Comparison of ENCODE assay signal across 17 cellular contexts in the genomic region with DNA sequence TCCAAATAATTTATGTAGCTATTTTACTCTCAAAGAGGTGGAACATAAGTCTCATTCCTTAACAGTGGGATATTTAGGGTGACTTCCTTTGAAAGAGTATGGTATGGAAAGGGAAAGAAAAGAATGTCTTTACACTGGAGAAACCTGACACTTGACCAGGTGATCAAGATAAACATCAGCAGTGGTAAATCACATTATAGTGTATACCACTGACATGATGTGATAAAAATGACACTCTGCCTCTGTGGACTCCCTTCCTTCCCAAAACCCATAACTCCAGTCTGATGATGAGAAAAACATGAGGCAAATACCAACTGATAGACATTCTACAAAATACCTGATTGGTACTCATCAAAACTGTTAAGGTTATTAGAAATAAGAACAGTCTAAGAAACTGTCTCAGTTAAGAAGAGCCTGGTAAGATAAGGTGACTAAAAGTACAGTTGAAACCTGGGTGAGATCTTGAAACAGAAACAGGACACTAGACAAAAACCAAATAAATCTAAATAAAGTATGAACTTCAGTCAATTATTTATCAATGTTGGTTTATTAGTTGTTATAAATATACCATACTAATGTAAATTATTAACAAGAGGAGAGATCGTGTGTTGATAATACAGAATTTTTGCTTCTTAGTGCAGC.
DNase-seq lines count a peak whose midpoint lies in the region; ATAC-seq, FAIRE-seq and TF ChIP-seq lines count a peak whose summit lies in the region.
"Had no signal": no experiment of that assay in that cellular context is flagged by ENCODE, and none has a peak within 500 bp of the region (broad histone marks: within the 10 kb centered on the region; RNA-seq: fewer than 3 reads in every experiment).

No MANE protein-coding gene starts in this region.

- no peak for DNase-seq in astrocyte (ENCODE audit: low read depth)
- no peak for DNase-seq in MM.1S
- DNase-seq in RCC 7860 (ENCODE audit: low spot score): no peak
- no peak for DNase-seq in epidermal melanocyte (ENCODE audit: insufficient read length, low spot score)
- DNase-seq: CD8-positive, alpha-beta T cell; GOT3; MV-4-11; NCI-H1417 treated with DMSO at 0.1 percent for 48 hours; NCI-H2029; NCI-H524; OCI-M1; T-helper 1 cell had no signal

- H3K79me2 ChIP-seq in astrocyte (ENCODE audit: insufficient read depth, low read length): no peaks in the 10 kb centered on the region
- no peaks in the 10 kb centered on the region for H3K79me2 ChIP-seq in MM.1S (ENCODE audit: low read length)

- no peaks in the 10 kb centered on the region for H3K9me3 ChIP-seq in astrocyte (ENCODE audit: insufficient read depth, low read depth, low read length)
- no peaks in the 10 kb centered on the region for H3K9me3 ChIP-seq in MM.1S (replicated peaks; ENCODE audit: insufficient read depth, low read length)

- H3K27ac ChIP-seq in astrocyte (ENCODE audit: low read depth, low read length) (no peak overlapping the region), MM.1S (ENCODE audit: low read length) (no peak overlapping the region)

- no peak for TF ChIP-seq CTCF in astrocyte (IDR thresholded peaks at IDR 0.05; ENCODE audit: insufficient read depth, low read depth, low read length)
- no peak for TF ChIP-seq CTCF in MM.1S (IDR thresholded peaks at IDR 0.05; ENCODE audit: low read length)

- no peaks in the 10 kb centered on the region for H3K36me3 Mint-ChIP-seq in astrocyte (ENCODE audit: low read depth, unreplicated experiment)
- H3K36me3 Mint-ChIP-seq: CD8-positive, alpha-beta T cell had no signal

- H3K36me3 ChIP-seq in astrocyte (ENCODE audit: insufficient read depth, low read length): no peaks in the 10 kb centered on the region
- no peaks in the 10 kb centered on the region for H3K36me3 ChIP-seq in MM.1S (replicated peaks; ENCODE audit: insufficient read depth, low read length)

- no peak overlapping the region for H3K4me2 ChIP-seq in astrocyte (ENCODE audit: low read length)
- no peak overlapping the region for H3K4me2 ChIP-seq in MM.1S (ENCODE audit: low read depth, low read length)

- no peaks in the 10 kb centered on the region for H3K4me1 ChIP-seq in astrocyte (ENCODE audit: insufficient read depth, low read length)
- H3K4me1 ChIP-seq in MM.1S (ENCODE audit: low read length): no peaks in the 10 kb centered on the region

- H3K9ac ChIP-seq in astrocyte (ENCODE audit: low read length) (no peak overlapping the region), MM.1S (ENCODE audit: low read length) (no peak overlapping the region)

- H3K27me3 Mint-ChIP-seq in astrocyte (ENCODE audit: low read depth, unreplicated experiment): no peaks in the 10 kb centered on the region
- H3K27me3 Mint-ChIP-seq: B cell had no signal

- H2AFZ ChIP-seq in astrocyte (ENCODE audit: low read depth, low read length) (no peak overlapping the region), MM.1S (ENCODE audit: low read length) (no peak overlapping the region)

- H3F3A ChIP-seq in MM.1S (ENCODE audit: insufficient read depth, low read length): no peaks in the 10 kb centered on the region

- H4K20me1 ChIP-seq in astrocyte (ENCODE audit: insufficient read depth, low read length) (no peaks in the 10 kb centered on the region), MM.1S (ENCODE audit: insufficient read depth, low read length) (no peaks in the 10 kb centered on the region)

- H3K27ac Mint-ChIP-seq in astrocyte (ENCODE audit: unreplicated experiment): no peak overlapping the region
- H3K27ac Mint-ChIP-seq: B cell; CD8-positive, alpha-beta T cell had no signal

- no peak overlapping the region for H3K4me3 Mint-ChIP-seq in astrocyte (ENCODE audit: unreplicated experiment)
- H3K4me3 Mint-ChIP-seq: B cell; CD8-positive, alpha-beta T cell had no signal

- H3K9me3 Mint-ChIP-seq in astrocyte (ENCODE audit: unreplicated experiment): no peaks in the 10 kb centered on the region

- H3K4me1 Mint-ChIP-seq in astrocyte (ENCODE audit: low read depth, unreplicated experiment): peaks cover 14% of the 10 kb centered on the region
- H3K4me1 Mint-ChIP-seq: B cell had no signal

- peak; percentile 72 for FAIRE-seq in astrocyte (lab: Jason Lieb, UNC)
- FAIRE-seq in RCC 7860 (lab: Jason Lieb, UNC): no peak
- FAIRE-seq: GM19239 had no signal

- peak; percentile 43 for ATAC-seq in GM18858 (IDR thresholded peaks at IDR 0.05; ENCODE audit: unreplicated experiment)
- peak; percentile 49 for ATAC-seq in GM19397 (IDR thresholded peaks at IDR 0.05; ENCODE audit: unreplicated experiment)
- peak; percentile 62 for ATAC-seq in HG03175 (IDR thresholded peaks at IDR 0.05; ENCODE audit: unreplicated experiment)
- ATAC-seq: CD8-positive, alpha-beta T cell had no signal

- H3K4me3 ChIP-seq in astrocyte (ENCODE audit: insufficient read depth, low read depth, low read length) (no peak overlapping the region), MM.1S (ENCODE audit: low read length) (no peak overlapping the region)

- no peaks in the 10 kb centered on the region for H3K9me2 ChIP-seq in MM.1S (replicated peaks; ENCODE audit: insufficient read depth, low read length)

- H3K27me3 ChIP-seq in astrocyte (ENCODE audit: insufficient read depth, low read length): no peaks in the 10 kb centered on the region
- no peaks in the 10 kb centered on the region for H3K27me3 ChIP-seq in MM.1S (replicated peaks; ENCODE audit: insufficient read depth, low read length)
